2 cellular contexts compared by ENCODE assay signal in the genomic region with DNA sequence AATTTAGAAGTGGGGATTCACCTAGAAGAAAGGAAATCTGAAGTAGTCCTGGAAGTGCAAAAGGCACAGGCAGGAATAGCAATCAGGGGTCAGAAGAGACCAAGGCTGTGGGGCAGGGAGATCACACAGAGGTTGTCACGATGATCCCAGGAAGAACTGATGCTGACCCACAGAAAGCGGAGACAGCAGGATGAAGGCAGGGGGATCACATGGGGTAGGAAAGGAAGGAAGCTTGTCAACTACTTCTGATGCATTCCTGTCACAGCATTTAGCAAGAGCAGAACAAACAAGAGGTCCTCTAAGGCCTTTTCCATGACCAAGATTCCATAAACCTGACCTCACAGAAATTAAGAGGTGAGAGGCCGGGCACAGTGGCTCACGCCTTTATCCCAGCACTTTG.
TF ChIP-seq lines count a peak whose summit lies in the region.

No MANE protein-coding gene starts in this region.

TF ChIP-seq in IMR-90, 13 proteins besides CTCF, POLR2A, EP300 and RAD21 (continued from another document):
- TF ChIP-seq MAZ (IDR thresholded peaks at IDR 0.05; ENCODE audit: borderline replicate concordance, low read depth, low read length) (no peak), MAFK (IDR thresholded peaks at IDR 0.05; ENCODE audit: low read depth, low read length) (no peak), CEBPB (IDR thresholded peaks at IDR 0.05; ENCODE audit: low read depth, low read length) (no peak), MXI1 (IDR thresholded peaks at IDR 0.05; ENCODE audit: borderline replicate concordance, low read depth, low read length) (no peak)
- TF ChIP-seq, protein P1, sequence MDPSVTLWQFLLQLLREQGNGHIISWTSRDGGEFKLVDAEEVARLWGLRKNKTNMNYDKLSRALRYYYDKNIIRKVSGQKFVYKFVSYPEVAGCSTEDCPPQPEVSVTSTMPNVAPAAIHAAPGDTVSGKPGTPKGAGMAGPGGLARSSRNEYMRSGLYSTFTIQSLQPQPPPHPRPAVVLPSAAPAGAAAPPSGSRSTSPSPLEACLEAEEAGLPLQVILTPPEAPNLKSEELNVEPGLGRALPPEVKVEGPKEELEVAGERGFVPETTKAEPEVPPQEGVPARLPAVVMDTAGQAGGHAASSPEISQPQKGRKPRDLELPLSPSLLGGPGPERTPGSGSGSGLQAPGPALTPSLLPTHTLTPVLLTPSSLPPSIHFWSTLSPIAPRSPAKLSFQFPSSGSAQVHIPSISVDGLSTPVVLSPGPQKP (IDR thresholded peaks at IDR 0.05; ENCODE audit: borderline replicate concordance, low read depth, low read length) = no peak
TF ChIP-seq in IMR-90: peak in this region for 0.

TF ChIP-seq in liver, 16 proteins besides CTCF, POLR2A, EP300 and RAD21 (continued from another document):
- TF ChIP-seq NR2F2 (IDR thresholded peaks at IDR 0.05) = peak; percentile 91
